8 cellular contexts compared by ENCODE assay signal in the genomic region with DNA sequence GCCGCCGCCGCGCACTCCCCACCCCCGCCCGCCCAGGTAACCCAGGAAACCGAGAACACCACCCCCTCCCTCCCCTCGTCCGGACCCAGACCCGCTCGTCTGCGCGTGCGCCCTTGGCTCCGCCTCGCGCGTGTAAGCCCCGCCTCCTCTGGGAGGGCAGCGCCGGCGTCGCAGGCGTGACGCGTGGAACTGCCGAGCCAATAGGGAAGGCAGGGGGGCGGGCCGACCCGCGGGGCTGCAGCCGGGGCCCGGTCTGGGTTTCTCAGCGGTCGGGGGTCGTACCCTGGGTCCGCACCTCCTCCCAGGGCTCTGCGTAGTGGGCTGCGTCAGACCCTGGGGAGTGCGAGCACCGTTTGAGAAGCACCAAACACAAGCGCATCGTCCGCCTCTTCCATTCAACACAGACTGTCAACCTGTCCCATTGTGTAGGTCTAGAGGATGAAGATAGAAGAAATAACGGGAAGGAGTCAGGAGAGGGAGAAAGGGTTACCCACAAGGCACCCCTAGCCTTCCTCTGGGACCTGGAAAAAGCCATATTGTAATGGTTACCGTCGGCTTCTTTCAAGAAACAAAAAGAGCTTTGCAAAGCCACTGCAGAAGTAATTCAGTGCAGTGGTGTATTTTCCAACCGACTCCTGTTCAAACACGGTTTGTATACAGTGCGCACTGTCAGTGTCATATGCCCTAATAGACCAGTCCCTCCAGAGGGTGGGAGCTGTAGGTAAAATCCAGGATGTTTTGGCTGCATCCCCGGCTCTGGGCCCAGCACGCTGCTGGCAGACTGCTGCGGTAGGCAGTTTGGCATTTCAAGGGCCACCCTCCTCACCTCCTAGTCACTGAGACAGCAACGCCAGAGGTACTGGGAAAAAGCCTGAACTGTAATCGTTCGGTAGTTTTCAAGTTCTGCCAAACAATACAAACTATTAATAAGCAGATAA. TPM values are rescaled to one million over a fixed set of nuclear protein-coding genes. Genes with fewer than 3 reads are reported as not detected.
A peak's percentile ranks its signal among the peaks of the same experiment; 100 is the strongest.
DNase-seq lines count a peak whose midpoint lies in the region; ATAC-seq and TF ChIP-seq lines count a peak whose summit lies in the region.

No MANE protein-coding gene starts in this region.

- no peaks in the 10 kb centered on the region for H3K27me3 ChIP-seq in OCI-LY3 (ENCODE audit: low read depth, low read length)

- no peaks in the 10 kb centered on the region for H3K36me3 ChIP-seq in OCI-LY3 (replicated peaks; ENCODE audit: low read depth, low read length)
- no peaks in the 10 kb centered on the region for H3K36me3 ChIP-seq in mucosa of descending colon (ENCODE audit: low read depth)

- H3K9me3 ChIP-seq in OCI-LY3 (ENCODE audit: insufficient read depth, low read length): no peaks in the 10 kb centered on the region
- H3K9me3 ChIP-seq in mucosa of descending colon: no peaks in the 10 kb centered on the region

- TF ChIP-seq CTCF in OCI-LY3 (IDR thresholded peaks at IDR 0.05; ENCODE audit: low read depth, low read length) (no peak), epithelial cell of esophagus (IDR thresholded peaks at IDR 0.05; ENCODE audit: insufficient read depth, low read depth, low read length, missing control alignments) (no peak), mucosa of descending colon (IDR thresholded peaks at IDR 0.05) (no peak)

- H3K79me2 ChIP-seq in OCI-LY3 (ENCODE audit: low read length): no peaks in the 10 kb centered on the region

- peak overlapping the region; percentile 70 for H3K9ac ChIP-seq in OCI-LY3 (ENCODE audit: low read length)

- DNase-seq in DMS 273 (lab: John Stamatoyannopoulos, UW; ENCODE audit: unreplicated experiment) (peak; percentile 98), HuH-7.5 (ENCODE audit: low spot score) (peak; percentile 86), activated T-cell treated with anti-CD3 and anti-CD28 coated beads for 24 hours (ENCODE audit: low read depth) (peak; percentile 97), epithelial cell of esophagus (ENCODE audit: low read depth) (peak; percentile 95), mucosa of descending colon (peak; percentile 96 to 99 (median 97))
- peak; percentile 91 to 97 for DNase-seq in stimulated activated CD8-positive, alpha-beta memory T cell treated with anti-CD3 and anti-CD28 coated beads, Interleukin-4, amount 100 ng/mL, for 1 hour (ENCODE audit: low read depth in 2 of 2, low spot score in 1 of 2)

- no peaks in the 10 kb centered on the region for H4K20me1 ChIP-seq in OCI-LY3 (ENCODE audit: insufficient read depth, low read length)

- H3K4me2 ChIP-seq in OCI-LY3 (ENCODE audit: low read length): peak overlapping the region; percentile 90

- peak overlapping the region; percentile 80 for H3K27ac ChIP-seq in OCI-LY3 (ENCODE audit: low read length)

- H3K4me1 ChIP-seq in OCI-LY3 (ENCODE audit: low read length) (peaks cover 23% of the 10 kb centered on the region), mucosa of descending colon (ENCODE audit: low read depth) (peaks cover 8% of the 10 kb centered on the region)

- ATAC-seq in GM21526 (IDR thresholded peaks at IDR 0.05; ENCODE audit: low FRiP score, unreplicated experiment) (peak; percentile 77), mucosa of descending colon (peak; percentile 96)

- H2AFZ ChIP-seq in OCI-LY3 (ENCODE audit: low read depth, low read length): peak overlapping the region; percentile 54; the same call in 1 of the 2 replicates

- intact Hi-C loops in mucosa of descending colon (cut with DNase I, micrococcal nuclease): loop anchor here in 1 of 2 donors (10.0 kb wide), 1 partner anchor 108 kb away; no protein-coding TSS in a partner anchor

- H3K4me3 ChIP-seq in OCI-LY3 (ENCODE audit: low read length): peak overlapping the region; percentile 80
- peak overlapping the region; percentile 72 for H3K4me3 ChIP-seq in epithelial cell of esophagus (ENCODE audit: low read length)
- H3K4me3 ChIP-seq in mucosa of descending colon: peak overlapping the region; percentile 78

RNA-seq across cellular contexts. Expression of gene LYST, which starts 0.5 kb away (rescaled TPM):
- total RNA-seq in mucosa of descending colon: 10 to 100 TPM; 24.0 to 32.3 (median 26.7) TPM

Comparison
In these comparisons a context has a peak if more than half of its experiments do, and no peak if none do; other contexts are left out.
1. Peak in every context shown above with its lines: DNase-seq, ATAC-seq, H3K4me3 ChIP-seq and H3K27ac ChIP-seq.